1 cellular context compared by ENCODE assay signal in genomic region chr16:28974437-28975157, GRCh38.
TF ChIP-seq lines count a peak whose summit lies in the region.

TSS of gene SPNS1 (plus strand) at chr16:28974778. CDS start at chr16:28975152, 374 bp downstream.

TF ChIP-seq in WTC11, 78 proteins besides CTCF, POLR2A, EP300 and RAD21 (continued from another document):
- TF ChIP-seq FOXP4 (CRISPR knock-in tag; IDR thresholded peaks at IDR 0.05) (peak; percentile 58; the same call in 1 of the 2 replicates), SP1 (CRISPR knock-in tag; conservative IDR thresholded peaks at IDR 0.05) (peak; percentile 88), SMAD3 (CRISPR knock-in tag; IDR thresholded peaks at IDR 0.05; ENCODE audit: borderline replicate concordance) (peak; percentile 74; the same call in 1 of the 2 replicates), RELA (CRISPR knock-in tag; IDR thresholded peaks at IDR 0.05; ENCODE audit: borderline replicate concordance) (peak; percentile 69; the same call in 1 of the 2 replicates), FOXK1 (CRISPR knock-in tag; IDR thresholded peaks at IDR 0.05) (peak; percentile 97), TEAD1 (CRISPR knock-in tag; IDR thresholded peaks at IDR 0.05) (peak; percentile 46; the same call in 1 of the 2 replicates), USF1 (CRISPR knock-in tag; IDR thresholded peaks at IDR 0.05) (peak; percentile 100), ZNF232 (CRISPR knock-in tag; IDR thresholded peaks at IDR 0.05) (0 out of 2 replicates have a peak, but pooled peaks have one; percentile 82), ATF1 (CRISPR knock-in tag; IDR thresholded peaks at IDR 0.05) (no peak)
